ENCODE assay signal across 1 cellular context in genomic region chr1:151716405-151716762, GRCh38.
TF ChIP-seq lines count a peak whose summit lies in the region.

No MANE protein-coding gene starts in this region.

TF ChIP-seq in GM23338, 12 proteins besides CTCF, POLR2A, EP300 and RAD21 (continued from another document):
- TF ChIP-seq ZNF462 (CRISPR knock-in tag; IDR thresholded peaks at IDR 0.05) (no peak), EZH2 (IDR thresholded peaks at IDR 0.05; ENCODE audit: low read depth, unreplicated experiment) (no peak), ETS1 (IDR thresholded peaks at IDR 0.05) (no peak), JUNB (IDR thresholded peaks at IDR 0.05; ENCODE audit: unreplicated experiment) (no peak)
TF ChIP-seq in GM23338: peak in this region for 0.
